20 cellular contexts compared by ENCODE assay signal in genomic region chr3:129579991-129580390, GRCh38. TPM values are rescaled to one million over a fixed set of nuclear protein-coding genes. Genes with fewer than 3 reads are reported as not detected.
"Had no signal": no experiment of that assay in that cellular context is flagged by ENCODE, and none has a peak within 500 bp of the region (broad histone marks: within the 10 kb centered on the region; RNA-seq: fewer than 3 reads in every experiment).

No MANE protein-coding gene starts in this region.

- H3K27ac ChIP-seq: cardiac muscle cell, colonic mucosa, parathyroid adenoma had no signal

- ATAC-seq: activated CD4-positive, alpha-beta T cell treated with anti-CD3 and anti-CD28 coated beads for 36 hours; activated CD8-positive, alpha-beta memory T cell treated with anti-CD3 and anti-CD28 coated beads, Interleukin-2, amount 10 ng/mL, durations not matched to agents 7 days and 5 days; activated T-cell treated with anti-CD3 and anti-CD28 coated beads, Interleukin-2, amount 50 U/mL, for 4 hours; gastrocnemius medialis; heart left ventricle had no signal

- DNase-seq: activated CD4-positive, alpha-beta memory T cell treated with anti-CD3 and anti-CD28 coated beads for 36 hours; activated CD4-positive, alpha-beta T cell treated with anti-CD3 and anti-CD28 coated beads for 36 hours; activated CD8-positive, alpha-beta memory T cell treated with anti-CD3 and anti-CD28 coated beads, Interleukin-2, amount 10 ng/mL, durations not matched to agents 7 days and 5 days; activated effector memory CD4-positive, alpha-beta T cell treated with Interleukin-2 at 50 U/mL for 16 hours; activated naive CD4-positive, alpha-beta T cell treated with anti-CD3 and anti-CD28 coated beads, Interleukin-2, amount 50 U/mL, for 16 hours; activated T-cell treated with anti-CD3 and anti-CD28 coated beads, Interleukin-2, amount 50 U/mL, for 4 hours; colonic mucosa; effector CD8-positive, alpha-beta T cell; erythroblast; gastrocnemius medialis; midbrain; stimulated activated CD4-positive, alpha-beta T cell treated with anti-CD3 and anti-CD28 coated beads, Interleukin-12 subunit alpha, Interleukin-12 subunit beta, amount 100 ng/mL, for 4 hours; stimulated activated CD4-positive, alpha-beta T cell treated with anti-CD3 and anti-CD28 coated beads, Interleukin-2, amount 100 ng/mL, for 24 hours had no signal

- H3K9me3 Mint-ChIP-seq: activated CD4-positive, alpha-beta memory T cell treated with anti-CD3 and anti-CD28 coated beads for 36 hours; activated T-cell treated with anti-CD3 and anti-CD28 coated beads, Interleukin-2, amount 50 U/mL, for 4 hours; T-helper 1 cell treated with Interleukin-12 subunit alpha and Interleukin-12 subunit beta and Interleukin-4 antibody, amounts not matched to agents 30 μg/mL and 1 μg/mL, for 36 hours had no signal

- H3K27me3 Mint-ChIP-seq: activated CD4-positive, alpha-beta memory T cell treated with anti-CD3 and anti-CD28 coated beads for 36 hours; activated CD4-positive, alpha-beta T cell treated with anti-CD3 and anti-CD28 coated beads for 36 hours; activated CD8-positive, alpha-beta memory T cell treated with anti-CD3 and anti-CD28 coated beads, Interleukin-2, amount 10 ng/mL, durations not matched to agents 7 days and 5 days had no signal

- H3K27me3 ChIP-seq: cardiac muscle cell, colonic mucosa, gastrocnemius medialis, heart left ventricle had no signal

- H3K27ac Mint-ChIP-seq: activated CD4-positive, alpha-beta memory T cell treated with anti-CD3 and anti-CD28 coated beads for 36 hours; activated CD4-positive, alpha-beta T cell treated with anti-CD3 and anti-CD28 coated beads for 36 hours; activated CD8-positive, alpha-beta memory T cell treated with anti-CD3 and anti-CD28 coated beads, Interleukin-2, amount 10 ng/mL, durations not matched to agents 7 days and 5 days; T-helper 1 cell treated with Interleukin-12 subunit alpha and Interleukin-12 subunit beta and Interleukin-4 antibody, amounts not matched to agents 30 μg/mL and 1 μg/mL, for 36 hours had no signal

- H3K4me1 ChIP-seq: parathyroid adenoma had no signal

- H3K9me3 ChIP-seq: colonic mucosa, gastrocnemius medialis, heart left ventricle had no signal

- H3K36me3 Mint-ChIP-seq: activated CD4-positive, alpha-beta memory T cell treated with anti-CD3 and anti-CD28 coated beads for 36 hours; activated CD8-positive, alpha-beta memory T cell treated with anti-CD3 and anti-CD28 coated beads, Interleukin-2, amount 10 ng/mL, durations not matched to agents 7 days and 5 days had no signal

- H2AFZ ChIP-seq: parathyroid adenoma had no signal

- H3K36me3 ChIP-seq: cardiac muscle cell, colonic mucosa, gastrocnemius medialis had no signal

- H3K9ac ChIP-seq: parathyroid adenoma had no signal

- H3K4me3 Mint-ChIP-seq: activated CD4-positive, alpha-beta memory T cell treated with anti-CD3 and anti-CD28 coated beads for 36 hours; activated CD4-positive, alpha-beta T cell treated with anti-CD3 and anti-CD28 coated beads for 36 hours; activated CD8-positive, alpha-beta memory T cell treated with anti-CD3 and anti-CD28 coated beads, Interleukin-2, amount 10 ng/mL, durations not matched to agents 7 days and 5 days; activated T-cell treated with anti-CD3 and anti-CD28 coated beads, Interleukin-2, amount 50 U/mL, for 4 hours; T-helper 1 cell treated with Interleukin-12 subunit alpha and Interleukin-12 subunit beta and Interleukin-4 antibody, amounts not matched to agents 30 μg/mL and 1 μg/mL, for 36 hours had no signal

- H3K4me3 ChIP-seq: cardiac muscle cell, colonic mucosa, gastrocnemius medialis, heart left ventricle, lung had no signal

- H3K79me2 ChIP-seq: parathyroid adenoma had no signal

RNA-seq across cellular contexts. Expression of gene H1-8, which starts 37.0 kb away (rescaled TPM):
- total RNA-seq: activated CD4-positive, alpha-beta memory T cell treated with anti-CD3 and anti-CD28 coated beads for 36 hours; activated CD4-positive, alpha-beta T cell treated with anti-CD3 and anti-CD28 coated beads for 36 hours; activated CD8-positive, alpha-beta memory T cell treated with anti-CD3 and anti-CD28 coated beads, Interleukin-2, amount 10 ng/mL, durations not matched to agents 7 days and 5 days; activated T-cell treated with anti-CD3 and anti-CD28 coated beads, Interleukin-2, amount 50 U/mL, for 4 hours; cardiac muscle cell; colonic mucosa; gastrocnemius medialis; heart left ventricle; lung; urinary bladder had no signal
- polyA plus RNA-seq: adipose tissue, cardiac muscle cell, heart left ventricle, lung, urinary bladder had no signal

RNA-seq across cellular contexts. Expression of gene RHO, which starts 51.6 kb away (rescaled TPM):
- total RNA-seq: activated CD4-positive, alpha-beta memory T cell treated with anti-CD3 and anti-CD28 coated beads for 36 hours; activated CD4-positive, alpha-beta T cell treated with anti-CD3 and anti-CD28 coated beads for 36 hours; activated CD8-positive, alpha-beta memory T cell treated with anti-CD3 and anti-CD28 coated beads, Interleukin-2, amount 10 ng/mL, durations not matched to agents 7 days and 5 days; activated T-cell treated with anti-CD3 and anti-CD28 coated beads, Interleukin-2, amount 50 U/mL, for 4 hours; cardiac muscle cell; colonic mucosa; gastrocnemius medialis; heart left ventricle; lung; urinary bladder had no signal
- polyA plus RNA-seq: adipose tissue, cardiac muscle cell, urinary bladder had no signal
